10 cellular contexts compared by ENCODE assay signal in genomic region chr15:44308415-44308814, GRCh38. TPM values are rescaled to one million over a fixed set of nuclear protein-coding genes. Genes with fewer than 3 reads are reported as not detected.
DNase-seq lines count a peak whose midpoint lies in the region; ATAC-seq and TF ChIP-seq lines count a peak whose summit lies in the region.
"Had no signal": no experiment of that assay in that cellular context is flagged by ENCODE, and none has a peak within 500 bp of the region (broad histone marks: within the 10 kb centered on the region; RNA-seq: fewer than 3 reads in every experiment).

No MANE protein-coding gene starts in this region.

- no peaks in the 10 kb centered on the region for H3K27me3 Mint-ChIP-seq in activated T-cell treated with anti-CD3 and anti-CD28 coated beads, Interleukin-2, amount 50 U/mL, for 4 hours (ENCODE audit: low read depth)

- H3K27me3 ChIP-seq in PC-9 (ENCODE audit: insufficient read depth, low read depth), result no peaks in the 10 kb centered on the region

- CTCF ChIA-PET in PC-9 (lab: Charles Lee), result no interaction called here

- H2AFZ ChIP-seq in PC-9, result no peak overlapping the region

- no peaks in the 10 kb centered on the region for H3K36me3 ChIP-seq in PC-9 (ENCODE audit: low read depth)

- ATAC-seq in GM18502 (IDR thresholded peaks at IDR 0.05; ENCODE audit: poor library complexity, unreplicated experiment) (peak; percentile 81), HG03139 (IDR thresholded peaks at IDR 0.05; ENCODE audit: unreplicated experiment) (peak; percentile 83)
- ATAC-seq in activated T-cell treated with anti-CD3 and anti-CD28 coated beads, Interleukin-2, amount 50 U/mL, for 4 hours, result peak; percentile 88 to 89

- H3K9me2 ChIP-seq in PC-9 (ENCODE audit: insufficient read depth), result no peaks in the 10 kb centered on the region

- no peaks in the 10 kb centered on the region for H3K9me3 Mint-ChIP-seq in activated T-cell treated with anti-CD3 and anti-CD28 coated beads, Interleukin-2, amount 50 U/mL, for 4 hours

- 0 out of 2 replicates have a peak, but pooled peaks cover 7% of the 10 kb centered on the region for H3K4me1 ChIP-seq in PC-9 (replicated peaks; ENCODE audit: insufficient read depth)

- H3K4me3 Mint-ChIP-seq in activated T-cell treated with anti-CD3 and anti-CD28 coated beads, Interleukin-2, amount 50 U/mL, for 4 hours, result peak overlapping the region; percentile 74

- H3K4me3 ChIP-seq in PC-9, result no peak overlapping the region

- no peaks in the 10 kb centered on the region for H4K20me1 ChIP-seq in PC-9 (ENCODE audit: insufficient read depth)

- TF ChIP-seq CTCF in GM20000 (IDR thresholded peaks at IDR 0.05; ENCODE audit: extremely low read depth, missing control alignments) (no peak), PC-9 (conservative IDR thresholded peaks at IDR 0.05) (no peak)

- no peaks in the 10 kb centered on the region for H3K9me3 ChIP-seq in PC-9 (ENCODE audit: insufficient read depth, low read depth)

- DNase-seq in GM20000 (ENCODE audit: low spot score), result peak; percentile 51
- no peak for DNase-seq in activated T-cell treated with anti-CD3 and anti-CD28 coated beads, Interleukin-2, amount 50 U/mL, for 4 hours
- DNase-seq in epidermal melanocyte (ENCODE audit: insufficient read length, low spot score), result no peak
- DNase-seq in LoVo (ENCODE audit: low spot score), result no peak
- no peak for DNase-seq in middle frontal gyrus (ENCODE audit: extremely low spot score, low spot score)
- no peak for DNase-seq in PC-9
- DNase-seq: central memory CD4-positive, alpha-beta T cell; Kasumi-1 had no signal

- no peak overlapping the region for H3K27ac ChIP-seq in PC-9

- peaks cover 21% of the 10 kb centered on the region for H3K36me3 Mint-ChIP-seq in activated T-cell treated with anti-CD3 and anti-CD28 coated beads, Interleukin-2, amount 50 U/mL, for 4 hours (ENCODE audit: insufficient read depth)

- intact Hi-C loops in PC-9 (cut with micrococcal nuclease; ENCODE audit: unreplicated experiment), result no loop called here

- POLR2A ChIA-PET in PC-9 (lab: Charles Lee; ENCODE audit: unreplicated experiment), result no interaction called here

- H3F3A ChIP-seq in PC-9 (ENCODE audit: insufficient read depth, low read depth), result no peaks in the 10 kb centered on the region

- H3K4me1 Mint-ChIP-seq in activated T-cell treated with anti-CD3 and anti-CD28 coated beads, Interleukin-2, amount 50 U/mL, for 4 hours (ENCODE audit: low read depth), result peaks cover 42% of the 10 kb centered on the region

- no TSS peak for BruUV-seq in PC-9 (replicated peaks; lab: Mats Ljungman, UMichigan)

- H3K79me2 ChIP-seq in PC-9 (ENCODE audit: low read depth), result 0 out of 2 replicates have a peak, but pooled peaks cover 1% of the 10 kb centered on the region

- H3K4me2 ChIP-seq in PC-9, result no peak overlapping the region

RNA-seq across cellular contexts. Expression of gene GOLM2, which starts 19.9 kb away (rescaled TPM):
- total RNA-seq in activated T-cell treated with anti-CD3 and anti-CD28 coated beads, Interleukin-2, amount 50 U/mL, for 4 hours, result 10 to 100 TPM; 40.2 to 45.3 (median 43.6) TPM
- 89.6 and 120 TPM in 2 replicates for total RNA-seq in PC-9 (2021)
